25 cellular contexts compared by ENCODE assay signal in genomic region chr17:36204724-36205500, GRCh38. TPM values are rescaled to one million over a fixed set of nuclear protein-coding genes. Genes with fewer than 3 reads are reported as not detected.
DNase-seq lines count a peak whose midpoint lies in the region; ATAC-seq, FAIRE-seq and TF ChIP-seq lines count a peak whose summit lies in the region.
"Had no signal": no experiment of that assay in that cellular context is flagged by ENCODE, and none has a peak within 500 bp of the region (broad histone marks: within the 10 kb centered on the region; RNA-seq: fewer than 3 reads in every experiment).

No MANE protein-coding gene starts in this region.

- H3K79me2 ChIP-seq in H9 (ENCODE audit: insufficient read depth, low read length) (no peaks in the 10 kb centered on the region), HepG2 (ENCODE audit: insufficient read depth, low read length) (no peaks in the 10 kb centered on the region)

- FAIRE-seq in HepG2 (lab: Jason Lieb, UNC): no peak
- FAIRE-seq: D721Med, GM19239, RCC 7860 had no signal

- WGBS in H9 (ENCODE audit: extremely low coverage, insufficient read length, low lambda C conversion rate): no CpG with 5 or more reads among the region's 7 CpGs
- 21% methylated on average over 7 of the region's 7 CpGs for WGBS in HepG2 (ENCODE audit: low lambda C conversion rate)

- no peak overlapping the region for H3K18ac ChIP-seq in H9 (ENCODE audit: insufficient read length, low read depth, low read length)

- H2AFZ ChIP-seq in H9 (ENCODE audit: low read length) (no peak overlapping the region), HepG2 (ENCODE audit: low read length) (no peak overlapping the region)

- no peak overlapping the region for H2AK5ac ChIP-seq in H9 (ENCODE audit: insufficient read length, low read length)

- H3K14ac ChIP-seq in H9 (ENCODE audit: insufficient read depth, low read length): no peak overlapping the region

- H3K4ac ChIP-seq in H9 (ENCODE audit: low read depth, low read length): no peak overlapping the region

- no peaks in the 10 kb centered on the region for H3K79me1 ChIP-seq in H9 (ENCODE audit: insufficient read depth, low read depth, low read length, poor library complexity, severe bottlenecking)

- H3K27ac ChIP-seq in H9 (ENCODE audit: insufficient read length, low read depth, low read length) (no peak overlapping the region), HepG2 (ENCODE audit: extremely low read length, insufficient read depth, low read length) (no peak overlapping the region), gastrocnemius medialis (no peak overlapping the region)
- H3K27ac ChIP-seq: SJCRH30 had no signal

- TF ChIP-seq RAD21 in HepG2 (CRISPR knock-in tag; IDR thresholded peaks at IDR 0.05): no peak

- CTCF ChIA-PET in HepG2 (lab: Yijun Ruan, JAX; ENCODE audit: low intra/inter-chr PET ratio, low total read pairs): no interaction called here

- ATAC-seq in HepG2 (peak; percentile 73), GM21447 (IDR thresholded peaks at IDR 0.05; ENCODE audit: unreplicated experiment) (no peak), gastrocnemius medialis (no peak)
- ATAC-seq: CD8-positive, alpha-beta T cell had no signal

- H3K4me1 ChIP-seq in H9 (ENCODE audit: insufficient read depth, low read length) (no peaks in the 10 kb centered on the region; the same call in 1 of the 2 replicates), HepG2 (ENCODE audit: insufficient read depth, low read length) (no peaks in the 10 kb centered on the region), gastrocnemius medialis (no peaks in the 10 kb centered on the region)
- H3K4me1 ChIP-seq: SJCRH30 had no signal

- no peak overlapping the region for H3T11ph ChIP-seq in H9 (ENCODE audit: low read length)

- intact Hi-C loops in dendritic cell treated with granulocyte-macrophage colony-stimulating factor and Interleukin-4, amounts not matched to agents 40 ng/mL and 50 ng/mL, for 4 days (cut with micrococcal nuclease): no loop called here
- intact Hi-C loops in HepG2 (cut with micrococcal nuclease; ENCODE audit: unreplicated experiment): no loop called here
- intact Hi-C loops in gastrocnemius medialis (cut with DNase I; ENCODE audit: low total_unique reads): no loop called here

- no peak overlapping the region for H4K91ac ChIP-seq in H9 (ENCODE audit: insufficient read length, low read depth, low read length)

- TF ChIP-seq EP300 in HepG2 (IDR thresholded peaks at IDR 0.05; ENCODE audit: low read depth in 2 of 2, low read length in 2 of 2) (no peak), HepG2 (CRISPR knock-in tag; IDR thresholded peaks at IDR 0.05; ENCODE audit: borderline replicate concordance) (no peak)

- no peaks in the 10 kb centered on the region; a peak in 1 of 5 replicates for H3K9me3 Mint-ChIP-seq in H9
- no peaks in the 10 kb centered on the region for H3K9me3 Mint-ChIP-seq in dendritic cell treated with granulocyte-macrophage colony-stimulating factor and Interleukin-4, amounts not matched to agents 40 ng/mL and 50 ng/mL, for 4 days
- H3K9me3 Mint-ChIP-seq: CD8-positive, alpha-beta T cell; IgD-negative memory B cell had no signal

- H2BK12ac ChIP-seq in H9 (ENCODE audit: insufficient read length, low read depth, low read length): no peak overlapping the region

- no peak overlapping the region for H2BK120ac ChIP-seq in H9 (ENCODE audit: low read depth, low read length, poor library complexity, severe bottlenecking)

- no peak overlapping the region for H3K9ac ChIP-seq in H9 (ENCODE audit: extremely low read depth, insufficient read length, low read length)
- H3K9ac ChIP-seq in HepG2 (ENCODE audit: insufficient read depth, low read depth, low read length): no peak overlapping the region

- no peaks in the 10 kb centered on the region for H3K36me3 Mint-ChIP-seq in H9 (ENCODE audit: insufficient read depth in 1 of 3, low read depth in 3 of 3)
- H3K36me3 Mint-ChIP-seq in dendritic cell treated with granulocyte-macrophage colony-stimulating factor and Interleukin-4, amounts not matched to agents 40 ng/mL and 50 ng/mL, for 4 days (ENCODE audit: low read depth): no peaks in the 10 kb centered on the region
- H3K36me3 Mint-ChIP-seq: CD8-positive, alpha-beta T cell had no signal

- no peak for TF ChIP-seq CTCF in H9 (conservative IDR thresholded peaks at IDR 0.05)
- TF ChIP-seq CTCF in HepG2 (CRISPR knock-in tag; IDR thresholded peaks at IDR 0.05): no peak
- no peak for TF ChIP-seq CTCF in gastrocnemius medialis (IDR thresholded peaks at IDR 0.05 in 4 of 5, conservative IDR thresholded peaks at IDR 0.05 in 1 of 5)

- in situ Hi-C loops in HepG2 (cut with HindIII; ENCODE audit: extremely low pct_ligation_motif_present, low pct_unique_long_range_greater_than_20kb): no loop called here
- in situ Hi-C loops in gastrocnemius medialis (cut with MboI; ENCODE audit: low sequenced_read_pairs in 4 of 4): no loop called here

- POLR2A ChIA-PET in HepG2 (lab: Yijun Ruan, JAX): no interaction called here

- H4K8ac ChIP-seq in H9 (replicated peaks; ENCODE audit: insufficient read length, low read depth, low read length): no peak overlapping the region

- no peaks in the 10 kb centered on the region for H3K27me3 ChIP-seq in H9 (ENCODE audit: insufficient read depth, low read length)
- H3K27me3 ChIP-seq in HepG2 (ENCODE audit: control insufficient read depth in 1 of 2, insufficient read depth in 2 of 2, low read length in 2 of 2): no peaks in the 10 kb centered on the region; a peak in 2 of 5 replicates
- H3K27me3 ChIP-seq in gastrocnemius medialis: no peaks in the 10 kb centered on the region

- H3K27me3 Mint-ChIP-seq in H9 (ENCODE audit: low read depth): peaks cover 14% of the 10 kb centered on the region; the same call in 1 of the 2 replicates
- H3K27me3 Mint-ChIP-seq in dendritic cell treated with granulocyte-macrophage colony-stimulating factor and Interleukin-4, amounts not matched to agents 40 ng/mL and 50 ng/mL, for 4 days: peaks cover 8% of the 10 kb centered on the region

- H3K4me3 ChIP-seq in HepG2 (replicated peaks in 1 of 3; ENCODE audit: insufficient read depth in 1 of 3, low read depth in 2 of 3, low read length in 3 of 3): no peak overlapping the region
- H3K4me3 ChIP-seq in gastrocnemius medialis: no peak overlapping the region
- H3K4me3 ChIP-seq: SJCRH30 had no signal

- no peak overlapping the region for H3K4me3 Mint-ChIP-seq in H9
- H3K4me3 Mint-ChIP-seq in dendritic cell treated with granulocyte-macrophage colony-stimulating factor and Interleukin-4, amounts not matched to agents 40 ng/mL and 50 ng/mL, for 4 days: no peak overlapping the region
- H3K4me3 Mint-ChIP-seq: CD8-positive, alpha-beta T cell; IgD-negative memory B cell had no signal

- no peak overlapping the region for H2BK5ac ChIP-seq in H9 (ENCODE audit: insufficient read length, low read length)

- DNase-seq in NOMO-1 treated with DMSO at 0.1 percent for 48 hours (lab: John Stamatoyannopoulos, UW; ENCODE audit: unreplicated experiment): peak; percentile 45
- DNase-seq in NOMO-1 treated with dmso at 0.1 percent for 144 hours (lab: John Stamatoyannopoulos, UW; ENCODE audit: unreplicated experiment): no peak
- no peak for DNase-seq in H9
- no peak for DNase-seq in HepG2 (ENCODE audit: low spot score)
- DNase-seq in gastrocnemius medialis: no peak
- DNase-seq in dedifferentiated amniotic fluid mesenchymal stem cell (ENCODE audit: extremely low spot score): no peak
- DNase-seq: 8988T; C1 segment of cervical spinal cord; CD8-positive, alpha-beta T cell; DMS53; GDM1; NCI-H1092; NCI-H1436 treated with DMSO at 0.1 percent for 48 hours; NCI-H1930; NCI-H2227 treated with DMSO at 0.1 percent for 48 hours; NCI-H510A; SJCRH30 had no signal

- H2BK20ac ChIP-seq in H9 (ENCODE audit: low read depth, low read length, poor library complexity, severe bottlenecking): no peak overlapping the region

- no peak overlapping the region for H3K56ac ChIP-seq in H9 (ENCODE audit: insufficient read length, low read depth, low read length)

- H3K36me3 ChIP-seq in HepG2 (replicated peaks in 1 of 2; ENCODE audit: control insufficient read depth in 1 of 2, insufficient read depth in 2 of 2, low read length in 2 of 2) (no peaks in the 10 kb centered on the region), gastrocnemius medialis (no peaks in the 10 kb centered on the region)
- H3K36me3 ChIP-seq: SJCRH30 had no signal

- H4K20me1 ChIP-seq in H9 (ENCODE audit: control insufficient read depth, insufficient read depth, insufficient read length): no peaks in the 10 kb centered on the region
- no peaks in the 10 kb centered on the region for H4K20me1 ChIP-seq in HepG2 (ENCODE audit: insufficient read depth, low read length)

- no peak overlapping the region for H3K27ac Mint-ChIP-seq in H9
- H3K27ac Mint-ChIP-seq in dendritic cell treated with granulocyte-macrophage colony-stimulating factor and Interleukin-4, amounts not matched to agents 40 ng/mL and 50 ng/mL, for 4 days: peak overlapping the region; percentile 1
- H3K27ac Mint-ChIP-seq: CD8-positive, alpha-beta T cell; IgD-negative memory B cell had no signal

- no peaks in the 10 kb centered on the region for H3K9me3 ChIP-seq in H9 (ENCODE audit: control insufficient read depth, low read depth, low read length)
- H3K9me3 ChIP-seq in HepG2 (ENCODE audit: low read length): no peaks in the 10 kb centered on the region
- no peaks in the 10 kb centered on the region for H3K9me3 ChIP-seq in gastrocnemius medialis
- H3K9me3 ChIP-seq: SJCRH30 had no signal

- H3K23me2 ChIP-seq in H9 (ENCODE audit: insufficient read length, low read depth, low read length, poor library complexity, severe bottlenecking): no peaks in the 10 kb centered on the region

- no TSS peak for BruUV-seq in HepG2 (replicated peaks; lab: Mats Ljungman, UMichigan)

- H3K23ac ChIP-seq in H9 (ENCODE audit: insufficient read length, low read depth, low read length): no peak overlapping the region

- H4K5ac ChIP-seq in H9 (ENCODE audit: insufficient read length, low read depth, low read length): no peak overlapping the region

- H2BK15ac ChIP-seq in H9 (ENCODE audit: low read depth, low read length): peak overlapping the region; percentile 91; the same call in 1 of the 2 replicates

- TF ChIP-seq POLR2A in HepG2 (IDR thresholded peaks at IDR 0.05; ENCODE audit: insufficient read depth in 1 of 2, low read depth in 2 of 2, low read length in 2 of 2): no peak
- no peak for TF ChIP-seq POLR2A in gastrocnemius medialis (IDR thresholded peaks at IDR 0.05)

- H3K4me1 Mint-ChIP-seq in H9: peaks cover 6 to 8% of the 10 kb centered on the region in 2 experiments
- H3K4me1 Mint-ChIP-seq in dendritic cell treated with granulocyte-macrophage colony-stimulating factor and Interleukin-4, amounts not matched to agents 40 ng/mL and 50 ng/mL, for 4 days (ENCODE audit: low read depth): peaks cover 69% of the 10 kb centered on the region

- no peak overlapping the region for H3K4me2 ChIP-seq in H9 (ENCODE audit: insufficient read depth, insufficient read length, low read length)
- H3K4me2 ChIP-seq in HepG2 (ENCODE audit: low read depth, low read length): no peak overlapping the region

RNA-seq across cellular contexts. Expression of gene CCL4L2, which starts 6.0 kb away (rescaled TPM):
- not detected in 2 replicates for total RNA-seq in H9 (2021)
- total RNA-seq in HepG2 (2016; rRNA removed; fragmentation: Illumina TruSeq; extraction: Trizol): not detected in 2 replicates
- total RNA-seq in HepG2 (2016; cell fraction: cytosol; rRNA removed; fragmentation: Illumina TruSeq; extraction: Trizol; ENCODE audit: low read depth): not detected in 2 replicates
- not detected in 2 replicates for total RNA-seq in HepG2 (2016; cell fraction: insoluble cytoplasmic fraction; rRNA removed; fragmentation: Illumina TruSeq; extraction: Trizol)
- total RNA-seq in HepG2 (2016; cell fraction: membrane; rRNA removed; fragmentation: Illumina TruSeq; extraction: Trizol): not detected in 2 replicates
- total RNA-seq in HepG2 (2016; cell fraction: nucleus; rRNA removed; fragmentation: Illumina TruSeq; extraction: Trizol): not detected in 2 replicates
- polyA plus RNA-seq in HepG2 (2011; rRNA removed): not detected in 2 replicates
- polyA plus RNA-seq in HepG2 (2011; cell fraction: cytosol; rRNA removed): not detected in 2 replicates
- polyA plus RNA-seq in HepG2 (2011; cell fraction: nucleus; rRNA removed): not detected in 2 replicates
- polyA plus RNA-seq in HepG2 (2012): not detected in 2 replicates
- not detected in 2 replicates for polyA plus RNA-seq in HepG2 (2016; cell fraction: cytosol; fragmentation: Illumina TruSeq; extraction: Trizol; ENCODE audit: low read depth)
- not detected in 2 replicates for polyA plus RNA-seq in HepG2 (2016; cell fraction: insoluble cytoplasmic fraction; fragmentation: Illumina TruSeq; extraction: Trizol; ENCODE audit: low read depth)
- polyA plus RNA-seq in HepG2 (2016; cell fraction: membrane; fragmentation: Illumina TruSeq; extraction: Trizol; ENCODE audit: low read depth): not detected in 2 replicates
- polyA plus RNA-seq in HepG2 (2016; cell fraction: nucleus; fragmentation: Illumina TruSeq; extraction: Trizol; ENCODE audit: insufficient read depth, low read depth): not detected in 2 replicates
- not detected in 2 replicates for polyA minus RNA-seq in HepG2 (2011; rRNA and poly(A)+ RNA removed; ENCODE audit: low replicate concordance)
- not detected in 2 replicates for polyA minus RNA-seq in HepG2 (2011; cell fraction: cytosol; rRNA and poly(A)+ RNA removed)
- polyA minus RNA-seq in HepG2 (2011; cell fraction: nucleus; rRNA and poly(A)+ RNA removed): not detected in 2 replicates
- total RNA-seq in gastrocnemius medialis: not detected
- total RNA-seq: H4, M059J, SJCRH30 had no signal
- polyA plus RNA-seq: IgD-negative memory B cell had no signal

RNA-seq across cellular contexts. Expression of gene CCL3L1, which starts 8.4 kb away (rescaled TPM):
- total RNA-seq in H9 (2021): 0.29 TPM in 1 of 2 replicates, not detected in the other
- not detected in 2 replicates for total RNA-seq in HepG2 (2016; rRNA removed; fragmentation: Illumina TruSeq; extraction: Trizol)
- total RNA-seq in HepG2 (2016; cell fraction: cytosol; rRNA removed; fragmentation: Illumina TruSeq; extraction: Trizol; ENCODE audit: low read depth): not detected in 2 replicates
- not detected in 2 replicates for total RNA-seq in HepG2 (2016; cell fraction: insoluble cytoplasmic fraction; rRNA removed; fragmentation: Illumina TruSeq; extraction: Trizol)
- not detected in 2 replicates for total RNA-seq in HepG2 (2016; cell fraction: membrane; rRNA removed; fragmentation: Illumina TruSeq; extraction: Trizol)
- total RNA-seq in HepG2 (2016; cell fraction: nucleus; rRNA removed; fragmentation: Illumina TruSeq; extraction: Trizol): not detected in 2 replicates
- polyA plus RNA-seq in HepG2 (2011; rRNA removed): not detected in 2 replicates
- not detected in 2 replicates for polyA plus RNA-seq in HepG2 (2011; cell fraction: cytosol; rRNA removed)
- not detected in 2 replicates for polyA plus RNA-seq in HepG2 (2011; cell fraction: nucleus; rRNA removed)
- polyA plus RNA-seq in HepG2 (2012): not detected in 2 replicates
- polyA plus RNA-seq in HepG2 (2016; cell fraction: cytosol; fragmentation: Illumina TruSeq; extraction: Trizol; ENCODE audit: low read depth): not detected in 2 replicates
- not detected in 2 replicates for polyA plus RNA-seq in HepG2 (2016; cell fraction: insoluble cytoplasmic fraction; fragmentation: Illumina TruSeq; extraction: Trizol; ENCODE audit: low read depth)
- polyA plus RNA-seq in HepG2 (2016; cell fraction: membrane; fragmentation: Illumina TruSeq; extraction: Trizol; ENCODE audit: low read depth): not detected in 2 replicates
- polyA plus RNA-seq in HepG2 (2016; cell fraction: nucleus; fragmentation: Illumina TruSeq; extraction: Trizol; ENCODE audit: insufficient read depth, low read depth): not detected in 2 replicates
- 0.70 TPM in 1 of 2 replicates, not detected in the other for polyA minus RNA-seq in HepG2 (2011; rRNA and poly(A)+ RNA removed; ENCODE audit: low replicate concordance)
- not detected in 2 replicates for polyA minus RNA-seq in HepG2 (2011; cell fraction: cytosol; rRNA and poly(A)+ RNA removed)
- not detected in 2 replicates for polyA minus RNA-seq in HepG2 (2011; cell fraction: nucleus; rRNA and poly(A)+ RNA removed)
- total RNA-seq in gastrocnemius medialis: not detected
- total RNA-seq: H4, M059J, SJCRH30 had no signal

RNA-seq across cellular contexts. Expression of gene TBC1D3B, which starts 28.5 kb away (rescaled TPM):
- 5.5 and 8.8 TPM in 2 replicates for total RNA-seq in H9 (2021)
- total RNA-seq in HepG2 (2016; rRNA removed; fragmentation: Illumina TruSeq; extraction: Trizol): 1.8 TPM in 1 of 2 replicates, not detected in the other
- total RNA-seq in HepG2 (2016; cell fraction: cytosol; rRNA removed; fragmentation: Illumina TruSeq; extraction: Trizol; ENCODE audit: low read depth): 1.4 TPM in 1 of 2 replicates, not detected in the other
- 1.8 TPM in 1 of 2 replicates, not detected in the other for total RNA-seq in HepG2 (2016; cell fraction: insoluble cytoplasmic fraction; rRNA removed; fragmentation: Illumina TruSeq; extraction: Trizol)
- total RNA-seq in HepG2 (2016; cell fraction: membrane; rRNA removed; fragmentation: Illumina TruSeq; extraction: Trizol): 0.74 and 1.3 TPM in 2 replicates
- total RNA-seq in HepG2 (2016; cell fraction: nucleus; rRNA removed; fragmentation: Illumina TruSeq; extraction: Trizol): 5.9 and 6.1 TPM in 2 replicates
- polyA plus RNA-seq in HepG2 (2011; rRNA removed): 1.1 and 2.1 TPM in 2 replicates
- polyA plus RNA-seq in HepG2 (2011; cell fraction: cytosol; rRNA removed): 0.46 and 0.52 TPM in 2 replicates
- polyA plus RNA-seq in HepG2 (2011; cell fraction: nucleus; rRNA removed): 12.8 and 13.4 TPM in 2 replicates
- polyA plus RNA-seq in HepG2 (2012): 2.5 and 2.6 TPM in 2 replicates
- polyA plus RNA-seq in HepG2 (2016; cell fraction: cytosol; fragmentation: Illumina TruSeq; extraction: Trizol; ENCODE audit: low read depth): not detected in 2 replicates
- 0.50 TPM in 1 of 2 replicates, not detected in the other for polyA plus RNA-seq in HepG2 (2016; cell fraction: insoluble cytoplasmic fraction; fragmentation: Illumina TruSeq; extraction: Trizol; ENCODE audit: low read depth)
- not detected in 2 replicates for polyA plus RNA-seq in HepG2 (2016; cell fraction: membrane; fragmentation: Illumina TruSeq; extraction: Trizol; ENCODE audit: low read depth)
- polyA plus RNA-seq in HepG2 (2016; cell fraction: nucleus; fragmentation: Illumina TruSeq; extraction: Trizol; ENCODE audit: insufficient read depth, low read depth): 12.6 and 14.8 TPM in 2 replicates
- 0.42 and 1.9 TPM in 2 replicates for polyA minus RNA-seq in HepG2 (2011; rRNA and poly(A)+ RNA removed; ENCODE audit: low replicate concordance)
- not detected in 2 replicates for polyA minus RNA-seq in HepG2 (2011; cell fraction: cytosol; rRNA and poly(A)+ RNA removed)
- 3.9 and 5.9 TPM in 2 replicates for polyA minus RNA-seq in HepG2 (2011; cell fraction: nucleus; rRNA and poly(A)+ RNA removed)
- 1 to 10 TPM in 1 of 4 donors, under 1 TPM in 1, not detected in 2; 0.98 to 4.8 TPM for total RNA-seq in gastrocnemius medialis
- total RNA-seq: M059J had no signal

RNA-seq across cellular contexts. Expression of gene TBC1D3I, which starts 59.5 kb away (rescaled TPM):
- total RNA-seq in H9 (2021): 0.35 TPM in 1 of 2 replicates, not detected in the other
- 0.15 TPM in 1 of 2 replicates, not detected in the other for total RNA-seq in HepG2 (2016; rRNA removed; fragmentation: Illumina TruSeq; extraction: Trizol)
- 0.20 TPM in 1 of 2 replicates, not detected in the other for total RNA-seq in HepG2 (2016; cell fraction: cytosol; rRNA removed; fragmentation: Illumina TruSeq; extraction: Trizol; ENCODE audit: low read depth)
- total RNA-seq in HepG2 (2016; cell fraction: insoluble cytoplasmic fraction; rRNA removed; fragmentation: Illumina TruSeq; extraction: Trizol): 0.32 TPM in 1 of 2 replicates, not detected in the other
- total RNA-seq in HepG2 (2016; cell fraction: membrane; rRNA removed; fragmentation: Illumina TruSeq; extraction: Trizol): not detected in 2 replicates
- total RNA-seq in HepG2 (2016; cell fraction: nucleus; rRNA removed; fragmentation: Illumina TruSeq; extraction: Trizol): 0.37 TPM in 1 of 2 replicates, not detected in the other
- 0.30 and 0.53 TPM in 2 replicates for polyA plus RNA-seq in HepG2 (2011; rRNA removed)
- 0.43 TPM in 1 of 2 replicates, not detected in the other for polyA plus RNA-seq in HepG2 (2011; cell fraction: cytosol; rRNA removed)
- polyA plus RNA-seq in HepG2 (2011; cell fraction: nucleus; rRNA removed): 3.4 and 9.8 TPM in 2 replicates
- polyA plus RNA-seq in HepG2 (2012): 0.28 and 0.34 TPM in 2 replicates
- polyA plus RNA-seq in HepG2 (2016; cell fraction: cytosol; fragmentation: Illumina TruSeq; extraction: Trizol; ENCODE audit: low read depth): not detected in 2 replicates
- polyA plus RNA-seq in HepG2 (2016; cell fraction: insoluble cytoplasmic fraction; fragmentation: Illumina TruSeq; extraction: Trizol; ENCODE audit: low read depth): not detected in 2 replicates
- not detected in 2 replicates for polyA plus RNA-seq in HepG2 (2016; cell fraction: membrane; fragmentation: Illumina TruSeq; extraction: Trizol; ENCODE audit: low read depth)
- 1.1 and 2.2 TPM in 2 replicates for polyA plus RNA-seq in HepG2 (2016; cell fraction: nucleus; fragmentation: Illumina TruSeq; extraction: Trizol; ENCODE audit: insufficient read depth, low read depth)
- polyA minus RNA-seq in HepG2 (2011; rRNA and poly(A)+ RNA removed; ENCODE audit: low replicate concordance): 0.10 TPM in 1 of 2 replicates, not detected in the other
- not detected in 2 replicates for polyA minus RNA-seq in HepG2 (2011; cell fraction: cytosol; rRNA and poly(A)+ RNA removed)
- 0.37 and 1.8 TPM in 2 replicates for polyA minus RNA-seq in HepG2 (2011; cell fraction: nucleus; rRNA and poly(A)+ RNA removed)
- total RNA-seq in gastrocnemius medialis: under 1 TPM in 1 of 4 donors, not detected in 3; 0.25 TPM
- total RNA-seq: H4, SJCRH30 had no signal
- polyA plus RNA-seq: IgD-negative memory B cell had no signal
